Comparison of ENCODE assay signal across 6 cellular contexts in the genomic region with DNA sequence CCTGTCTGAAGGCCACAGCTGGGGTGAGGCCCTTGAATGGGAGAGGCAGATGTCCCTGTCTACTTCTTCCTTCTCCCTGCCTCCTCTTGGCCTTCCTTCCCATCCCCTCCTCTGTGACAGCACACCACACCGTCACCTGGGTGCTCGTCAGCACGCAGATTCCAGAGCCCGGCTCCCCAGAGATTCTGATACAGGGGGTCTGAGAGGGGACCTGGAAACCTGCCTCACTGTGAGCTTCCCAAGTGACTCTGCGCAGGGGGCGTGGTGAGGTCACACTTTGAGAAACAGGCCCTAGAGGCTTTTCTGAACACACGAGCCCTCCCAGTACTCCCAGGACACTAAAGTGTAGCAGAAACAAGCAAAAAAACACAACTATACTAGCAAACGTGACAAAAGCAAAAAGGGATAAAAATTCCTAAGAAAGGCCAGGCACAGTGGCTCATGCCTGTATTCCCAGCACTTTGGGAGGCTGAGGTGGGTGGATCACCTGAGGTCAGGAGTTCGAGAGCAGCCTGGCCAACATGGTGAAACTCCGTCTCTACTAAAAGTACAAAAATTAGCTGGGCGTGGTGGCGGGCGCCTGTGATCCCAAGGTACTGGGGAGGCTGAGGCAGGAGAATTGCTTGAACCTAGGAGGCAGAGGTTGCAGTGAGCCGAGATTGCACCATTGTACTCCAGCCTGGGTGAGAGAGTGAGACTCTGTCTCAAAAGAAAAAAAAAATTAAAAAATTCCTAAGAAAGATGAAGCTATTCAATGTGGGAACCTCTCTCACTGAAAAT.
DNase-seq lines count a peak whose midpoint lies in the region; ATAC-seq and TF ChIP-seq lines count a peak whose summit lies in the region.
"Not testable (repeated sequence)": the region's sequence is repeated elsewhere in the genome, so short reads cannot be mapped to it uniquely, and the experiment has no call there.

No MANE protein-coding gene starts in this region.

- H3K4me3 ChIP-seq in coronary artery, result not testable (repeated sequence)
- H3K4me3 ChIP-seq in trophoblast cell (ENCODE audit: low read depth, low read length), result peak overlapping the region; percentile 6

- H3K23ac ChIP-seq in trophoblast cell (ENCODE audit: low read length), result not testable (repeated sequence)

- intact Hi-C loops in cardiac septum (cut with DNase I), result not testable (repeated sequence)

- H4K91ac ChIP-seq in trophoblast cell (ENCODE audit: low read depth, low read length), result not testable (repeated sequence)

- H3K27ac ChIP-seq in coronary artery; trophoblast cell (ENCODE audit: low read depth, low read length): not testable (repeated sequence)

- not testable (repeated sequence) for H4K12ac ChIP-seq in trophoblast cell (ENCODE audit: low read depth, low read length)

- not testable (repeated sequence) for H2BK120ac ChIP-seq in trophoblast cell (ENCODE audit: insufficient read depth, low read length, poor library complexity)

- not testable (repeated sequence) for H3K9me3 Mint-ChIP-seq in WTC11; nephron; stimulated activated memory B cell treated with anti-CD40 and anti-IgM and Interleukin-4, amounts not matched to agents 10 μg/mL and 1 μg/mL and 100 μg/mL, for 72 hours

- H2BK12ac ChIP-seq in trophoblast cell (ENCODE audit: low read length), result peak overlapping the region; percentile 41

- not testable (repeated sequence) for H2AFZ ChIP-seq in trophoblast cell (ENCODE audit: insufficient read depth, low read length, poor library complexity)

- ATAC-seq in WTC11, result not testable (repeated sequence)
- peak; percentile 7 for ATAC-seq in stimulated activated memory B cell treated with anti-CD40 and anti-IgM and Interleukin-4, amounts not matched to agents 10 μg/mL and 1 μg/mL and 100 μg/mL, for 72 hours

- H4K8ac ChIP-seq in trophoblast cell (ENCODE audit: low read depth, low read length), result not testable (repeated sequence)

- not testable (repeated sequence) for H3K4ac ChIP-seq in trophoblast cell (ENCODE audit: low read depth, low read length)

- POLR2A ChIA-PET in WTC11 (lab: Charles Lee), result interaction anchor here (0.6 kb wide), 1 partner anchor 160 kb away, joined by 3 read pairs; no protein-coding TSS in a partner anchor

- H3K9me3 ChIP-seq in trophoblast cell (ENCODE audit: insufficient read depth, low read depth, low read length), result not testable (repeated sequence)

- not testable (repeated sequence) for H3K18ac ChIP-seq in trophoblast cell (ENCODE audit: low read length)

- not testable (repeated sequence) for TF ChIP-seq CTCF in WTC11 (IDR thresholded peaks at IDR 0.05); coronary artery (IDR thresholded peaks at IDR 0.05); nephron (IDR thresholded peaks at IDR 0.05; ENCODE audit: unreplicated experiment in 3 of 3)

- H3K27me3 ChIP-seq in trophoblast cell (ENCODE audit: insufficient read depth, low read length), result not testable (repeated sequence)

- not testable (repeated sequence) for DNase-seq in WTC11 (ENCODE audit: low spot score); trophoblast cell
- DNase-seq in coronary artery (ENCODE audit: low spot score) (peak; percentile 36), cardiac septum (ENCODE audit: low spot score) (peak; percentile 61)

- H3K27ac Mint-ChIP-seq in WTC11 (peak overlapping the region; percentile 2; the same call in 1 of the 2 replicates), nephron (peak overlapping the region; percentile 1 to 90 (median 37))
- H3K27ac Mint-ChIP-seq in stimulated activated memory B cell treated with anti-CD40 and anti-IgM and Interleukin-4, amounts not matched to agents 10 μg/mL and 1 μg/mL and 100 μg/mL, for 72 hours, result not testable (repeated sequence)

- not testable (repeated sequence) for H3K4me1 ChIP-seq in trophoblast cell (ENCODE audit: control insufficient read depth in 1 of 2, insufficient read depth in 2 of 2, low read length in 2 of 2)

- H2AK5ac ChIP-seq in trophoblast cell (ENCODE audit: low read length), result not testable (repeated sequence)

- H3K79me2 ChIP-seq in trophoblast cell (ENCODE audit: control insufficient read depth, insufficient read depth, low read length, poor library complexity), result not testable (repeated sequence)

- not testable (repeated sequence) for H3K14ac ChIP-seq in trophoblast cell (ENCODE audit: low read length)

- H2BK5ac ChIP-seq in trophoblast cell (ENCODE audit: low read depth, low read length, poor library complexity), result not testable (repeated sequence)

- H3K4me1 Mint-ChIP-seq in WTC11; nephron; stimulated activated memory B cell treated with anti-CD40 and anti-IgM and Interleukin-4, amounts not matched to agents 10 μg/mL and 1 μg/mL and 100 μg/mL, for 72 hours: not testable (repeated sequence)

- H3K36me3 ChIP-seq in trophoblast cell (ENCODE audit: control insufficient read depth in 1 of 2, insufficient read depth in 2 of 2, low read length in 2 of 2), result not testable (repeated sequence)

- H3K9ac ChIP-seq in trophoblast cell (ENCODE audit: low read length), result not testable (repeated sequence)

- H3K27me3 Mint-ChIP-seq in WTC11 (ENCODE audit: low read depth); stimulated activated memory B cell treated with anti-CD40 and anti-IgM and Interleukin-4, amounts not matched to agents 10 μg/mL and 1 μg/mL and 100 μg/mL, for 72 hours: not testable (repeated sequence)
- peaks cover 13% of the 10 kb centered on the region for H3K27me3 Mint-ChIP-seq in nephron (ENCODE audit: low read depth)

- H3K79me1 ChIP-seq in trophoblast cell (ENCODE audit: low read length), result not testable (repeated sequence)

- CTCF ChIA-PET in WTC11 (lab: Charles Lee), result interaction anchor here (1.9 kb wide), 1 partner anchor 200 kb away, joined by 4 read pairs; no protein-coding TSS in a partner anchor

- H3K4me2 ChIP-seq in trophoblast cell (ENCODE audit: low read length), result not testable (repeated sequence)

- H3K4me3 Mint-ChIP-seq in WTC11; nephron; stimulated activated memory B cell treated with anti-CD40 and anti-IgM and Interleukin-4, amounts not matched to agents 10 μg/mL and 1 μg/mL and 100 μg/mL, for 72 hours: not testable (repeated sequence)

- WGBS in trophoblast cell (ENCODE audit: extremely low coverage, insufficient coverage, insufficient read length), result no CpG with 5 or more reads among the region's 14 CpGs

- not testable (repeated sequence) for H3K36me3 Mint-ChIP-seq in WTC11; nephron (ENCODE audit: low read depth); stimulated activated memory B cell treated with anti-CD40 and anti-IgM and Interleukin-4, amounts not matched to agents 10 μg/mL and 1 μg/mL and 100 μg/mL, for 72 hours
